ENCODE assay signal across 8 cellular contexts in genomic region chr16:27972500-27972899, GRCh38.
DNase-seq lines count a peak whose midpoint lies in the region; ATAC-seq and TF ChIP-seq lines count a peak whose summit lies in the region.

No MANE protein-coding gene starts in this region.

- intact Hi-C loops in sigmoid colon (cut with DNase I) = no loop called here

- DNase-seq in Ammon's horn (ENCODE audit: low spot score) = peak; percentile 43
- DNase-seq in NCI-H524 (lab: John Stamatoyannopoulos, UW) = peak; percentile 74 to 97
- peak; percentile 18 for DNase-seq in activated T-cell treated with anti-CD3 and anti-CD28 coated beads for 48 hours (ENCODE audit: low read depth)
- DNase-seq in glomerular endothelial cell (ENCODE audit: extremely low read depth, low read depth, low spot score) = peak; percentile 7
- peak; percentile 32 for DNase-seq in sigmoid colon
- DNase-seq in tibial nerve (ENCODE audit: low spot score in 2 of 2) = no peak

- TF ChIP-seq POLR2A in sigmoid colon (IDR thresholded peaks at IDR 0.05) = no peak
- no peak for TF ChIP-seq POLR2A in tibial nerve (IDR thresholded peaks at IDR 0.05)

- 0 to 1% methylated on average over 4 of the region's 4 CpGs for WGBS in sigmoid colon, 2 donors
- WGBS in tibial nerve, 2 donors = 1% methylated on average over 4 of the region's 4 CpGs

- H3K9me3 ChIP-seq in sigmoid colon (peaks cover 0 to 5% (median 0%) of the 10 kb centered on the region in 4 donors), tibial nerve (peaks cover 0 to 13% (median 0%) of the 10 kb centered on the region in 4 donors)

- no peak overlapping the region for H3K27ac ChIP-seq in sigmoid colon
- no peak overlapping the region for H3K27ac ChIP-seq in tibial nerve

- peak; percentile 58 for ATAC-seq in GM18867 (IDR thresholded peaks at IDR 0.05; ENCODE audit: unreplicated experiment)
- ATAC-seq in GM21529 (IDR thresholded peaks at IDR 0.05; ENCODE audit: unreplicated experiment) = no peak

- H3K36me3 ChIP-seq in sigmoid colon (no peaks in the 10 kb centered on the region), tibial nerve (no peaks in the 10 kb centered on the region)

- TF ChIP-seq EP300 in sigmoid colon (IDR thresholded peaks at IDR 0.05) = no peak
- TF ChIP-seq EP300 in tibial nerve (IDR thresholded peaks at IDR 0.05) = no peak

- H3K27me3 ChIP-seq in sigmoid colon = no peaks in the 10 kb centered on the region
- H3K27me3 ChIP-seq in tibial nerve = no peaks in the 10 kb centered on the region

- TF ChIP-seq CTCF in sigmoid colon (IDR thresholded peaks at IDR 0.05) (no peak), tibial nerve (IDR thresholded peaks at IDR 0.05) (peak in 1 of 5 experiments; percentile 17)

- H3K4me3 ChIP-seq in sigmoid colon (no peak overlapping the region), tibial nerve (no peak overlapping the region)

- H3K4me1 ChIP-seq in sigmoid colon (no peaks in the 10 kb centered on the region), tibial nerve (no peaks in the 10 kb centered on the region)

Comparison
In these comparisons a context has a peak if more than half of its experiments do, and no peak if none do; other contexts are left out.
1. DNase-seq: peak in Ammon's horn (single experiment), NCI-H524 (2 of 2), activated T-cell treated with anti-CD3 and anti-CD28 coated beads for 48 hours (single experiment), glomerular endothelial cell (single experiment) and sigmoid colon (single experiment); none in tibial nerve (0 of 2).